In genomic region chr7:600935-601334, GRCh38 we compare ENCODE assay signal across 13 cellular contexts.
DNase-seq lines count a peak whose midpoint lies in the region; ATAC-seq and TF ChIP-seq lines count a peak whose summit lies in the region.
"Had no signal": no experiment of that assay in that cellular context is flagged by ENCODE, and none has a peak within 500 bp of the region (broad histone marks: within the 10 kb centered on the region; RNA-seq: fewer than 3 reads in every experiment).

No MANE protein-coding gene starts in this region.

- H4K91ac ChIP-seq in mesenchymal stem cell (ENCODE audit: low read length), result peak overlapping the region; percentile 18

- H2BK12ac ChIP-seq in mesenchymal stem cell (ENCODE audit: low read length in 2 of 2), result no peak overlapping the region

- no peak overlapping the region for H3K14ac ChIP-seq in mesenchymal stem cell (ENCODE audit: low read length in 2 of 2)

- TF ChIP-seq POLR2A in tibial nerve (IDR thresholded peaks at IDR 0.05), result no peak

- H3K9me3 ChIP-seq in mesenchymal stem cell (ENCODE audit: control insufficient read depth, low read length) (no peaks in the 10 kb centered on the region), tibial nerve (no peaks in the 10 kb centered on the region), neural progenitor cell (ENCODE audit: low read depth) (no peaks in the 10 kb centered on the region)
- H3K9me3 ChIP-seq: HAP-1 had no signal

- H3K23ac ChIP-seq in mesenchymal stem cell (ENCODE audit: low read length in 2 of 2), result no peak overlapping the region

- no peak overlapping the region for H2AFZ ChIP-seq in mesenchymal stem cell (ENCODE audit: low read depth, low read length)
- H2AFZ ChIP-seq in neural progenitor cell (replicated peaks), result no peak overlapping the region

- TF ChIP-seq CTCF in tibial nerve (IDR thresholded peaks at IDR 0.05), result no peak
- no peak for TF ChIP-seq CTCF in neural progenitor cell (IDR thresholded peaks at IDR 0.05)

- no peak overlapping the region for H3K18ac ChIP-seq in mesenchymal stem cell (ENCODE audit: low read depth in 1 of 2, low read length in 2 of 2)

- no peak overlapping the region for H2AK5ac ChIP-seq in mesenchymal stem cell (ENCODE audit: low read length, severe bottlenecking)

- no peaks in the 10 kb centered on the region for H3K79me2 ChIP-seq in neural progenitor cell (ENCODE audit: low read depth)

- H4K8ac ChIP-seq in mesenchymal stem cell (ENCODE audit: low read length), result no peak overlapping the region

- H3K9me3 Mint-ChIP-seq in activated T-cell treated with anti-CD3 and anti-CD28 coated beads, Interleukin-2, amount 50 U/mL, for 72 hours, result no peaks in the 10 kb centered on the region
- peaks cover 7% of the 10 kb centered on the region for H3K9me3 Mint-ChIP-seq in activated naive CD8-positive, alpha-beta T cell treated with anti-CD3 and anti-CD28 coated beads for 36 hours
- H3K9me3 Mint-ChIP-seq in neural progenitor cell, result no peaks in the 10 kb centered on the region
- H3K9me3 Mint-ChIP-seq: brain had no signal

- H3K27ac ChIP-seq in mesenchymal stem cell (ENCODE audit: low read length, poor library complexity, severe bottlenecking) (no peak overlapping the region), tibial nerve (peak overlapping the region in 3 of 4 donors; percentile 83 to 94 (median 87)), neural progenitor cell (no peak overlapping the region)

- TF ChIP-seq EP300 in tibial nerve (IDR thresholded peaks at IDR 0.05), result no peak

- no peak overlapping the region for H3K4ac ChIP-seq in mesenchymal stem cell (ENCODE audit: low read depth in 1 of 2, low read length in 2 of 2)

- no peaks in the 10 kb centered on the region for H3F3A ChIP-seq in neural progenitor cell (ENCODE audit: low read depth)

- no peak for DNase-seq in activated T-cell treated with anti-CD3 and anti-CD28 coated beads, Interleukin-2, amount 50 U/mL, for 72 hours
- DNase-seq in activated T-cell treated with anti-CD3 and anti-CD28 coated beads, Interleukin-2, amount 50 U/mL, for 48 hours, result no peak
- no peak for DNase-seq in activated naive CD8-positive, alpha-beta T cell treated with anti-CD3 and anti-CD28 coated beads for 36 hours
- DNase-seq in mesenchymal stem cell, result no peak
- DNase-seq in tibial nerve (ENCODE audit: low spot score in 2 of 2), result no peak
- no peak for DNase-seq in NCI-H2171 (lab: John Stamatoyannopoulos, UW)
- no peak for DNase-seq in SKM-1 treated with dmso at 0.1 percent for 144 hours (lab: John Stamatoyannopoulos, UW; ENCODE audit: unreplicated experiment)
- DNase-seq in neural progenitor cell (ENCODE audit: low spot score), result no peak
- DNase-seq: ACHN, DMS53, NCI-H446 treated with DMSO at 0.1 percent for 48 hours had no signal

- H3K4me2 ChIP-seq in mesenchymal stem cell (ENCODE audit: low read length, poor library complexity, severe bottlenecking) (no peak overlapping the region), neural progenitor cell (no peak overlapping the region)

- H3K27me3 Mint-ChIP-seq in activated T-cell treated with anti-CD3 and anti-CD28 coated beads, Interleukin-2, amount 50 U/mL, for 72 hours (ENCODE audit: low read depth), result no peaks in the 10 kb centered on the region
- H3K27me3 Mint-ChIP-seq in activated naive CD8-positive, alpha-beta T cell treated with anti-CD3 and anti-CD28 coated beads for 36 hours, result no peaks in the 10 kb centered on the region
- no peaks in the 10 kb centered on the region for H3K27me3 Mint-ChIP-seq in neural progenitor cell (ENCODE audit: insufficient read depth, low read depth)

- H2BK15ac ChIP-seq in mesenchymal stem cell (ENCODE audit: low read depth, poor library complexity, severe bottlenecking), result no peak overlapping the region

- no peaks in the 10 kb centered on the region for H3K79me1 ChIP-seq in mesenchymal stem cell (replicated peaks; ENCODE audit: low read length, poor library complexity, severe bottlenecking)

- H3K4me1 Mint-ChIP-seq in activated T-cell treated with anti-CD3 and anti-CD28 coated beads, Interleukin-2, amount 50 U/mL, for 72 hours (ENCODE audit: low read depth), result peaks cover 75% of the 10 kb centered on the region
- H3K4me1 Mint-ChIP-seq in activated naive CD8-positive, alpha-beta T cell treated with anti-CD3 and anti-CD28 coated beads for 36 hours, result peaks cover 54% of the 10 kb centered on the region
- H3K4me1 Mint-ChIP-seq in neural progenitor cell, result peaks cover 16% of the 10 kb centered on the region

- H2BK5ac ChIP-seq in mesenchymal stem cell (ENCODE audit: low read depth, low read length, poor library complexity, severe bottlenecking), result no peak overlapping the region

- H3K9ac ChIP-seq in mesenchymal stem cell (ENCODE audit: low read length), result no peak overlapping the region
- no peak overlapping the region for H3K9ac ChIP-seq in neural progenitor cell

- H3K4me3 ChIP-seq in mesenchymal stem cell (ENCODE audit: insufficient read depth in 1 of 2, low read depth in 1 of 2, low read length in 2 of 2) (no peak overlapping the region), tibial nerve (no peak overlapping the region), neural progenitor cell (no peak overlapping the region)
- H3K4me3 ChIP-seq: HAP-1 had no signal

- H3K27ac Mint-ChIP-seq in activated T-cell treated with anti-CD3 and anti-CD28 coated beads, Interleukin-2, amount 50 U/mL, for 72 hours, result peak overlapping the region; percentile 25
- H3K27ac Mint-ChIP-seq in activated naive CD8-positive, alpha-beta T cell treated with anti-CD3 and anti-CD28 coated beads for 36 hours, result peak overlapping the region; percentile 100
- no peak overlapping the region for H3K27ac Mint-ChIP-seq in neural progenitor cell
- H3K27ac Mint-ChIP-seq: brain had no signal

- H3K27me3 ChIP-seq in mesenchymal stem cell (ENCODE audit: control insufficient read depth in 1 of 2, insufficient read depth in 1 of 2, low read length in 2 of 2) (no peaks in the 10 kb centered on the region), tibial nerve (no peaks in the 10 kb centered on the region), neural progenitor cell (no peaks in the 10 kb centered on the region)

- H3K36me3 ChIP-seq in mesenchymal stem cell (ENCODE audit: control insufficient read depth in 1 of 2, insufficient read depth in 2 of 2, low read depth in 1 of 2, low read length in 2 of 2) (peaks cover 0 to 13% of the 10 kb centered on the region in 2 experiments), tibial nerve (no peaks in the 10 kb centered on the region), neural progenitor cell (no peaks in the 10 kb centered on the region)
- H3K36me3 ChIP-seq: HAP-1 had no signal

- 96% methylated on average over 19 of the region's 19 CpGs for WGBS in mesenchymal stem cell
- 78 to 88% methylated on average over 18 to 19 of the region's 19 CpGs for WGBS in tibial nerve, 2 donors

- H2BK120ac ChIP-seq in mesenchymal stem cell (ENCODE audit: low read depth, low read length), result no peak overlapping the region

- H3K4me3 Mint-ChIP-seq in activated T-cell treated with anti-CD3 and anti-CD28 coated beads, Interleukin-2, amount 50 U/mL, for 72 hours, result peak overlapping the region; percentile 97 to 98
- peak overlapping the region; percentile 79 for H3K4me3 Mint-ChIP-seq in activated naive CD8-positive, alpha-beta T cell treated with anti-CD3 and anti-CD28 coated beads for 36 hours
- no peak overlapping the region for H3K4me3 Mint-ChIP-seq in neural progenitor cell
- H3K4me3 Mint-ChIP-seq: brain had no signal

- no peak for ATAC-seq in activated T-cell treated with anti-CD3 and anti-CD28 coated beads, Interleukin-2, amount 50 U/mL, for 72 hours (replicated peaks in 1 of 2)

- peaks cover 34% of the 10 kb centered on the region for H3K4me1 ChIP-seq in mesenchymal stem cell (ENCODE audit: control insufficient read depth, insufficient read depth, low read depth, low read length)
- H3K4me1 ChIP-seq in tibial nerve, result peaks cover 0 to 52% (median 36%) of the 10 kb centered on the region in 4 donors
- no peaks in the 10 kb centered on the region for H3K4me1 ChIP-seq in neural progenitor cell

- H4K20me1 ChIP-seq in neural progenitor cell (ENCODE audit: low read depth), result no peaks in the 10 kb centered on the region

- peaks cover 17 to 21% of the 10 kb centered on the region in 2 donors for H3K36me3 Mint-ChIP-seq in activated T-cell treated with anti-CD3 and anti-CD28 coated beads, Interleukin-2, amount 50 U/mL, for 72 hours (ENCODE audit: insufficient read depth in 2 of 2)
- H3K36me3 Mint-ChIP-seq in activated naive CD8-positive, alpha-beta T cell treated with anti-CD3 and anti-CD28 coated beads for 36 hours, result peaks cover 57% of the 10 kb centered on the region
- no peaks in the 10 kb centered on the region for H3K36me3 Mint-ChIP-seq in neural progenitor cell

Comparison
In these comparisons a context has a peak if more than half of its experiments do, and no peak if none do; other contexts are left out.
1. H3K27ac ChIP-seq: peak in tibial nerve (3 of 4); none in mesenchymal stem cell (single experiment) and neural progenitor cell (single experiment).